12 cellular contexts compared by ENCODE assay signal in the genomic region with DNA sequence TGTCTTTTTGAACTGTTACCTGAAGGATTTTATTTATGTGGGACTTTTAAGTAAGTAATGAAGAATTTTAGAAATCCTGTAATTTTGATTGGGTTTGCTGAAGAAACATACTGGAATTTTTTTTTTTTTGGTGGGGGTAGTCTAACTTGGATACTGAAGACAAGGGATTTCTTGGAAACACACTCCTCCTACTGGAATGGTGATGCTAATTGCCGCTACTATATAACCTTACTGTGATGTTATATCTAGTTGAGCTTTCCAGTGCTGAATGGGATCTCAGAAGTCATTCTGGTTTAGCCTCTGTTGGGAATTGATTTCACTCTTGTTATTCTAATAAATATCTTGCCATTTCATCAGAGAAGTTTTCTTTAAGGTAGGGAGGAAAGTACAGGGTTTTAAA. TPM values are rescaled to one million over a fixed set of nuclear protein-coding genes. Genes with fewer than 3 reads are reported as not detected.
DNase-seq lines count a peak whose midpoint lies in the region; ATAC-seq and TF ChIP-seq lines count a peak whose summit lies in the region.
"Had no signal": no experiment of that assay in that cellular context is flagged by ENCODE, and none has a peak within 500 bp of the region (broad histone marks: within the 10 kb centered on the region; RNA-seq: fewer than 3 reads in every experiment).

No MANE protein-coding gene starts in this region.

- H3K4me2 ChIP-seq in IMR-90 (ENCODE audit: low read depth, low read length) = no peak overlapping the region

- no peak overlapping the region for H2AK5ac ChIP-seq in IMR-90 (ENCODE audit: low read depth, low read length)

- WGBS in IMR-90 (ENCODE audit: extremely low coverage in 2 of 2, insufficient read length in 1 of 2), 2 experiments = no CpG with 5 or more reads among the region's 1 CpG

- H3K18ac ChIP-seq in IMR-90 (ENCODE audit: low read depth, low read length) = no peak overlapping the region

- H3K4me3 Mint-ChIP-seq in CD4-positive, alpha-beta memory T cell = peak overlapping the region in 6 of 8 donors; percentile 15 to 69 (median 42)
- H3K4me3 Mint-ChIP-seq: activated naive CD8-positive, alpha-beta T cell treated with anti-CD3 and anti-CD28 coated beads, Interleukin-2, amount 10 ng/mL, durations not matched to agents 7 days and 5 days had no signal

- H3K79me1 ChIP-seq in IMR-90 (ENCODE audit: low read depth in 1 of 2, low read length in 2 of 2) = peaks cover 22 to 54% of the 10 kb centered on the region in 2 experiments; a peak in 3 of 4 replicates

- CTCF ChIA-PET in CD4-positive, alpha-beta memory T cell (lab: Charles Lee; ENCODE audit: partially characterized antibody) = interaction anchor here (1.8 to 9.0 kb wide), 3 partner anchors 163 to 231 kb away, joined by 8 to 162 read pairs (median 10); no protein-coding TSS in a partner anchor
- CTCF ChIA-PET in IMR-90 (lab: Yijun Ruan, JAX) = interaction anchor here (1.0 to 1.1 kb wide), 2 partner anchors 21 to 258 kb away, joined by 3 to 6 read pairs; a partner anchor contains a TSS

- no peak overlapping the region for H4K8ac ChIP-seq in IMR-90 (ENCODE audit: low read depth in 2 of 2, low read length in 2 of 2)

- H3K9me1 ChIP-seq in IMR-90 (ENCODE audit: insufficient read depth, low read length) = no peaks in the 10 kb centered on the region

- POLR2A ChIA-PET in CD4-positive, alpha-beta memory T cell (lab: Charles Lee; ENCODE audit: partially characterized antibody) = interaction anchor here (0.7 to 1.4 kb wide), 3 partner anchors 9 to 231 kb away, joined by 3 read pairs; no protein-coding TSS in a partner anchor
- POLR2A ChIA-PET in IMR-90 (lab: Charles Lee; ENCODE audit: unreplicated experiment) = interaction anchor here (0.5 kb wide), 2 partner anchors 214 to 468 kb away, joined by 4 read pairs; no protein-coding TSS in a partner anchor

- no peak for TF ChIP-seq POLR2A in IMR-90 (IDR thresholded peaks at IDR 0.05; ENCODE audit: low read depth, low read length)

- peak overlapping the region in 2 of 7 donors; percentile 17 to 40 for H3K27ac Mint-ChIP-seq in CD4-positive, alpha-beta memory T cell
- H3K27ac Mint-ChIP-seq: activated naive CD8-positive, alpha-beta T cell treated with anti-CD3 and anti-CD28 coated beads, Interleukin-2, amount 10 ng/mL, durations not matched to agents 7 days and 5 days had no signal

- BruUV-seq in IMR-90 (replicated peaks; lab: Mats Ljungman, UMichigan) = no TSS peak

- no peak overlapping the region for H2AFZ ChIP-seq in IMR-90 (replicated peaks; ENCODE audit: low read length, poor library complexity)

- no peak overlapping the region for H2BK20ac ChIP-seq in IMR-90 (ENCODE audit: low read depth, low read length)

- H2BK15ac ChIP-seq in IMR-90 (ENCODE audit: low read depth, low read length) = no peak overlapping the region

- no peak overlapping the region for H3K9ac ChIP-seq in IMR-90 (ENCODE audit: low read depth, low read length)

- H3K4me1 Mint-ChIP-seq in CD4-positive, alpha-beta memory T cell = peaks cover 67 to 86% (median 77%) of the 10 kb centered on the region in 4 donors

- peaks cover 57% of the 10 kb centered on the region for H4K20me1 ChIP-seq in IMR-90 (ENCODE audit: insufficient read depth, low read length)

- no peak overlapping the region for H2BK5ac ChIP-seq in IMR-90 (ENCODE audit: low read depth, low read length, poor library complexity, severe bottlenecking)

- no peak overlapping the region for H3K4me3 ChIP-seq in CD4-positive, alpha-beta memory T cell (ENCODE audit: low read length in 2 of 2)
- no peak overlapping the region for H3K4me3 ChIP-seq in IMR-90 (ENCODE audit: insufficient read depth, low read depth, low read length)
- no peak overlapping the region for H3K4me3 ChIP-seq in choroid plexus epithelial cell (ENCODE audit: low read depth, low read length)
- H3K4me3 ChIP-seq in left lung = no peak overlapping the region

- H2BK120ac ChIP-seq in IMR-90 (ENCODE audit: low read depth, low read length) = no peak overlapping the region

- ATAC-seq in IMR-90 (ENCODE audit: low read depth) (no peak), left lung (peak; percentile 38), GM18870 (IDR thresholded peaks at IDR 0.05; ENCODE audit: unreplicated experiment) (no peak), HG02642 (IDR thresholded peaks at IDR 0.05; ENCODE audit: poor library complexity, unreplicated experiment) (no peak)

- no peaks in the 10 kb centered on the region for H3K27me3 Mint-ChIP-seq in CD4-positive, alpha-beta memory T cell
- H3K27me3 Mint-ChIP-seq: activated naive CD8-positive, alpha-beta T cell treated with anti-CD3 and anti-CD28 coated beads, Interleukin-2, amount 10 ng/mL, durations not matched to agents 7 days and 5 days had no signal

- dilution Hi-C loops in IMR-90 (cut with HindIII; ENCODE audit: low sequenced_read_pairs, unreplicated experiment) = no loop called here

- no peak overlapping the region for H3K27ac ChIP-seq in CD4-positive, alpha-beta memory T cell (ENCODE audit: low read depth, low read length)
- H3K27ac ChIP-seq in IMR-90 (ENCODE audit: insufficient read depth, low read length) (no peak overlapping the region), left lung (no peak overlapping the region)

- DNase-seq in CD4-positive, alpha-beta memory T cell = no peak
- DNase-seq in IMR-90 (peak; percentile 38), choroid plexus epithelial cell (ENCODE audit: low read depth) (peak; percentile 45), left lung (no peak), T-helper 1 cell (no peak)
- no peak for DNase-seq in activated naive CD4-positive, alpha-beta T cell treated with Interleukin-2 at 50 U/mL for 16 hours
- DNase-seq: activated naive CD8-positive, alpha-beta T cell treated with anti-CD3 and anti-CD28 coated beads, Interleukin-2, amount 10 ng/mL, durations not matched to agents 7 days and 5 days; DND-41; glutamatergic neuron; NCI-H510A treated with DMSO at 0.1 percent for 48 hours had no signal

- no peaks in the 10 kb centered on the region for H3K9me3 Mint-ChIP-seq in CD4-positive, alpha-beta memory T cell
- H3K9me3 Mint-ChIP-seq: activated naive CD8-positive, alpha-beta T cell treated with anti-CD3 and anti-CD28 coated beads, Interleukin-2, amount 10 ng/mL, durations not matched to agents 7 days and 5 days had no signal

- H3K14ac ChIP-seq in IMR-90 (replicated peaks; ENCODE audit: low read depth, low read length) = no peak overlapping the region

- H3K36me3 Mint-ChIP-seq in CD4-positive, alpha-beta memory T cell = no peaks in the 10 kb centered on the region

- in situ Hi-C loops in IMR-90 (cut with MboI; ENCODE audit: low sequenced_read_pairs) = loop anchor here (5.0 to 10.0 kb wide), 2 partner anchors 161 to 221 kb away; no protein-coding TSS in a partner anchor

- no peak overlapping the region for H2AK9ac ChIP-seq in IMR-90 (replicated peaks; ENCODE audit: low read depth, low read length, poor library complexity)

- H3K9me3 ChIP-seq in CD4-positive, alpha-beta memory T cell (ENCODE audit: control insufficient read depth in 1 of 2, low read length in 2 of 2) = no peaks in the 10 kb centered on the region
- H3K9me3 ChIP-seq in IMR-90 (ENCODE audit: control insufficient read depth, insufficient read depth, low read length) (no peaks in the 10 kb centered on the region), left lung (no peaks in the 10 kb centered on the region)

- intact Hi-C loops in CD4-positive, alpha-beta memory T cell (cut with micrococcal nuclease) = loop anchor here (10.0 kb wide), 1 partner anchor 109 kb away; no protein-coding TSS in a partner anchor
- intact Hi-C loops in IMR-90 (cut with micrococcal nuclease) (loop anchor here (2.0 to 5.0 kb wide), 2 partner anchors 163 to 611 kb away; no protein-coding TSS in a partner anchor), left lung (cut with DNase I) (loop anchor here in 1 of 2 donors (5.0 kb wide), 1 partner anchor 221 kb away; no protein-coding TSS in a partner anchor)

- H3K4ac ChIP-seq in IMR-90 (ENCODE audit: low read depth, low read length) = no peak overlapping the region

- peak; percentile 49 for TF ChIP-seq RAD21 in IMR-90 (IDR thresholded peaks at IDR 0.05; ENCODE audit: low read length)

- H4K91ac ChIP-seq in IMR-90 (ENCODE audit: insufficient read depth, low read depth, low read length) = no peak overlapping the region

- H3K23ac ChIP-seq in IMR-90 (ENCODE audit: low read depth, low read length) = no peak overlapping the region

- no peak overlapping the region for H3K56ac ChIP-seq in IMR-90 (ENCODE audit: extremely low read depth, insufficient read depth, low read length)

- H3K27me3 ChIP-seq in CD4-positive, alpha-beta memory T cell (ENCODE audit: insufficient read depth, low read length) = no peaks in the 10 kb centered on the region
- no peaks in the 10 kb centered on the region for H3K27me3 ChIP-seq in IMR-90 (ENCODE audit: control insufficient read depth, insufficient read depth, low read length)
- no peaks in the 10 kb centered on the region for H3K27me3 ChIP-seq in left lung

- H4K5ac ChIP-seq in IMR-90 (ENCODE audit: low read depth, low read length) = no peak overlapping the region

- peaks cover 85% of the 10 kb centered on the region for H3K4me1 ChIP-seq in CD4-positive, alpha-beta memory T cell (ENCODE audit: insufficient read depth, low read length)
- H3K4me1 ChIP-seq in IMR-90 (ENCODE audit: control insufficient read depth, insufficient read depth, low read length) (peaks cover 6% of the 10 kb centered on the region), left lung (peaks cover 9 to 76% of the 10 kb centered on the region in 2 donors)

- TF ChIP-seq CTCF in IMR-90 (conservative IDR thresholded peaks at IDR 0.05; ENCODE audit: low read depth, low read length) = peak; percentile 40
- peak; percentile 39 for TF ChIP-seq CTCF in choroid plexus epithelial cell (conservative IDR thresholded peaks at IDR 0.05; ENCODE audit: low read depth, low read length)
- no peak for TF ChIP-seq CTCF in left lung (IDR thresholded peaks at IDR 0.05)

- H3K36me3 ChIP-seq in CD4-positive, alpha-beta memory T cell (ENCODE audit: insufficient read depth, low read length) = no peaks in the 10 kb centered on the region
- H3K36me3 ChIP-seq in IMR-90 (ENCODE audit: control insufficient read depth, insufficient read depth, low read length) (no peaks in the 10 kb centered on the region), left lung (no peaks in the 10 kb centered on the region)

TF ChIP-seq in IMR-90, 13 proteins besides CTCF, POLR2A, EP300 and RAD21 (continues in another document):
- TF ChIP-seq SMC3 (IDR thresholded peaks at IDR 0.05; ENCODE audit: low read depth, low read length) = peak; percentile 27; the same call in 1 of the 2 replicates
- no peak for TF ChIP-seq RCOR1 (IDR thresholded peaks at IDR 0.05; ENCODE audit: insufficient replicate concordance, low read length)

RNA-seq across cellular contexts. Expression of a gene that starts 8.4 kb away (rescaled TPM):
- total RNA-seq in CD4-positive, alpha-beta memory T cell = 10 to 100 TPM; 53.8 to 55.0 TPM
- 10 to 100 TPM; 37.9 to 43.0 TPM for polyA plus RNA-seq in CD4-positive, alpha-beta memory T cell
- total RNA-seq in IMR-90 (2012; rRNA removed) = 8.4 and 15.3 TPM in 2 replicates
- polyA plus RNA-seq in IMR-90 (2012; rRNA removed) = 10.3 and 12.6 TPM in 2 replicates
- 4.8 and 4.9 TPM in 2 replicates for polyA plus RNA-seq in IMR-90 (2012; cell fraction: cytosol; rRNA removed)
- 3.6 and 11.5 TPM in 2 replicates for polyA plus RNA-seq in IMR-90 (2012; cell fraction: nucleus; rRNA removed; ENCODE audit: low replicate concordance)
- 10 to 100 TPM; 61.1 to 71.9 TPM for total RNA-seq in left lung

Comparison
In these comparisons a context has a peak if more than half of its experiments do, and no peak if none do; other contexts are left out.
1. DNase-seq: peak in IMR-90 (single experiment) and choroid plexus epithelial cell (single experiment); none in CD4-positive, alpha-beta memory T cell (0 of 5), left lung (0 of 2), T-helper 1 cell (0 of 5) and activated naive CD4-positive, alpha-beta T cell treated with Interleukin-2 at 50 U/mL for 16 hours (single experiment).
2. CTCF ChIP-seq: peak in IMR-90 (single experiment) and choroid plexus epithelial cell (single experiment); none in left lung (0 of 2).